In genomic region chr17:66494023-66494803, GRCh38 we compare ENCODE assay signal across 9 cellular contexts.
DNase-seq lines count a peak whose midpoint lies in the region; ATAC-seq and TF ChIP-seq lines count a peak whose summit lies in the region.
"Had no signal": no experiment of that assay in that cellular context is flagged by ENCODE, and none has a peak within 500 bp of the region (broad histone marks: within the 10 kb centered on the region; RNA-seq: fewer than 3 reads in every experiment).

No MANE protein-coding gene starts in this region.

- H3K27me3 ChIP-seq in right atrium auricular region: no peaks in the 10 kb centered on the region

- no peak overlapping the region for H3K4me3 ChIP-seq in right atrium auricular region

- peaks cover 5 to 11% of the 10 kb centered on the region in 2 donors for H3K36me3 Mint-ChIP-seq in activated T-cell treated with anti-CD3 and anti-CD28 coated beads, Interleukin-2, amount 50 U/mL, for 72 hours (ENCODE audit: insufficient read depth in 2 of 2)

- no peaks in the 10 kb centered on the region for H3K9me3 Mint-ChIP-seq in activated T-cell treated with anti-CD3 and anti-CD28 coated beads, Interleukin-2, amount 50 U/mL, for 72 hours

- no peaks in the 10 kb centered on the region for H3K27me3 Mint-ChIP-seq in activated T-cell treated with anti-CD3 and anti-CD28 coated beads, Interleukin-2, amount 50 U/mL, for 72 hours (ENCODE audit: low read depth)

- DNase-seq in activated T-cell treated with anti-CD3 and anti-CD28 coated beads, Interleukin-2, amount 50 U/mL, for 72 hours: no peak
- DNase-seq in activated T-cell treated with anti-CD3 and anti-CD28 coated beads for 4 hours (no peak), dermis microvascular lymphatic vessel endothelial cell (ENCODE audit: low read depth in 2 of 2) (peak; percentile 17 to 85), right atrium auricular region (ENCODE audit: low spot score) (no peak)
- DNase-seq in stimulated activated naive CD8-positive, alpha-beta T cell treated with anti-CD3 and anti-CD28 coated beads, Interleukin-15, Interleukin-2, amounts not matched to agents 100 U/mL and 50 U/mL, for 24 hours: no peak
- no peak for DNase-seq in stimulated activated CD8-positive, alpha-beta memory T cell treated with anti-CD3 and anti-CD28 coated beads, Interleukin-4, amount 100 ng/mL, for 48 hours
- DNase-seq: NCI-H1417 treated with DMSO at 0.1 percent for 48 hours had no signal

- no peak overlapping the region for H3K27ac ChIP-seq in right atrium auricular region

- peak overlapping the region; percentile 26 for H3K27ac Mint-ChIP-seq in activated T-cell treated with anti-CD3 and anti-CD28 coated beads, Interleukin-2, amount 50 U/mL, for 72 hours

- no peaks in the 10 kb centered on the region for H3K4me1 ChIP-seq in right atrium auricular region

- TF ChIP-seq CTCF in right atrium auricular region (IDR thresholded peaks at IDR 0.05): no peak

- H3K9me3 ChIP-seq in right atrium auricular region: no peaks in the 10 kb centered on the region

- peaks cover 73% of the 10 kb centered on the region for H3K4me1 Mint-ChIP-seq in activated T-cell treated with anti-CD3 and anti-CD28 coated beads, Interleukin-2, amount 50 U/mL, for 72 hours (ENCODE audit: low read depth)

- H3K4me3 Mint-ChIP-seq in activated T-cell treated with anti-CD3 and anti-CD28 coated beads, Interleukin-2, amount 50 U/mL, for 72 hours: peak overlapping the region; percentile 3 to 4

- H3K36me3 ChIP-seq in right atrium auricular region: no peaks in the 10 kb centered on the region

- peak; percentile 89 to 90 for ATAC-seq in activated T-cell treated with anti-CD3 and anti-CD28 coated beads, Interleukin-2, amount 50 U/mL, for 72 hours (replicated peaks in 1 of 2)
- peak; percentile 95 for ATAC-seq in stimulated activated naive CD8-positive, alpha-beta T cell treated with anti-CD3 and anti-CD28 coated beads, Interleukin-15, Interleukin-2, amounts not matched to agents 100 U/mL and 50 U/mL, for 24 hours
- ATAC-seq in GM21528 (IDR thresholded peaks at IDR 0.05; ENCODE audit: low FRiP score, unreplicated experiment): no peak

TF ChIP-seq in PFSK-1, 5 proteins besides CTCF, POLR2A, EP300 and RAD21:
- TF ChIP-seq REST (IDR thresholded peaks at IDR 0.05; ENCODE audit: insufficient read depth in 1 of 2, low read depth in 2 of 2, low read length in 2 of 2): 0 out of 4 replicates have a peak, but pooled peaks of 1 of the 2 experiments have one; percentile 36
- 0 out of 2 replicates have a peak, but pooled peaks have one; percentile 61 for TF ChIP-seq SIN3A (IDR thresholded peaks at IDR 0.05; ENCODE audit: borderline replicate concordance, insufficient read depth, low read length)
- no peak for TF ChIP-seq TAF1 (IDR thresholded peaks at IDR 0.05; ENCODE audit: borderline replicate concordance, insufficient read depth, low read length)
- no peak for TF ChIP-seq FOXP2 (optimal IDR thresholded peaks at IDR 0.05; ENCODE audit: borderline replicate concordance, extremely low read depth, extremely low read length, insufficient read depth)
- no peak for TF ChIP-seq POLR2AphosphoS5 (IDR thresholded peaks at IDR 0.05; ENCODE audit: low read depth, low read length)

Comparison
In these comparisons a context has a peak if more than half of its experiments do, and no peak if none do; other contexts are left out.
1. DNase-seq: peak in dermis microvascular lymphatic vessel endothelial cell (2 of 2); none in activated T-cell treated with anti-CD3 and anti-CD28 coated beads, Interleukin-2, amount 50 U/mL, for 72 hours (0 of 2), activated T-cell treated with anti-CD3 and anti-CD28 coated beads for 4 hours (single experiment), stimulated activated naive CD8-positive, alpha-beta T cell treated with anti-CD3 and anti-CD28 coated beads, Interleukin-15, Interleukin-2, amounts not matched to agents 100 U/mL and 50 U/mL, for 24 hours (single experiment), stimulated activated CD8-positive, alpha-beta memory T cell treated with anti-CD3 and anti-CD28 coated beads, Interleukin-4, amount 100 ng/mL, for 48 hours (single experiment) and right atrium auricular region (single experiment).